In the genomic region with DNA sequence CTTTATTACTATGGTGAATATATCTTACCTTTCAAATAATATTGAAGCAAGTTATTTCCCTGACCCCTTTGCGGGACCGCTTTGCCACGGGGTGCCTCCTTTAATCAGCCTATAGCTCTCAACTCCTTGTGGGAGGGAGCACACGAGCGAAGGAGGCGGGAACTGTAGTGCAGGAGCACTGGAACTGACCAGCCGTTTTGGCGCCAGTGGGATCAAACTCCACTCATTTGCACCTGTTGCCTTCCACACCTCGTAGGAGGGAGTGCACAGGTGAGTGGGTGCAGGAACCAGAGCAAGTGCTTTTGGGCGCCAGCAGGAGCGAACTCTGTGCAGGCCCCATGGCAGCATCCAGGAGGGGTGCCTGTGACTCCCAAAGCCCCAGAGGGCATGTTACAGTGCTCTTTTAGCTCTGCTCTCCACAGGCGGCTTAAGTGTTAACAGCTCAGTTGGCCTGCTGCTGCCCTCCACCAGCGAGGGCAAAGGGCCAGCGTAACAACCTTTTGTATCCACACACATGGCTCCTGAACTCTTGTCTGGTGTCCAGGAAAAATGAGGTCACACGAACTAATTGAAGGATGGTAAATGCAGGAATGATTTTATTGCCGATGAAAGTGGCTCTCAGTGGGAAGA, we compare ENCODE assay signal across 15 cellular contexts.
"Had no signal": no experiment of that assay in that cellular context is flagged by ENCODE, and none has a peak within 500 bp of the region (broad histone marks: within the 10 kb centered on the region; RNA-seq: fewer than 3 reads in every experiment).

No MANE protein-coding gene starts in this region.

- H3K4me3 ChIP-seq: cardiac muscle cell, hepatocyte, mucosa of descending colon, psoas muscle, sigmoid colon had no signal

- DNase-seq: activated CD4-positive, alpha-beta T cell treated with anti-CD3 and anti-CD28 coated beads for 48 hours; activated naive CD4-positive, alpha-beta T cell treated with anti-CD3 and anti-CD28 coated beads for 36 hours; cortex of kidney; effector memory CD4-positive, alpha-beta T cell; mammary epithelial cell; mucosa of descending colon; occipital lobe; psoas muscle; sigmoid colon; stimulated activated CD4-positive, alpha-beta T cell treated with anti-CD3 and anti-CD28 coated beads, Interleukin-2, amount 100 ng/mL, for 48 hours; stimulated activated naive CD4-positive, alpha-beta T cell treated with Interleukin-2 at 50 U/mL for 16 hours had no signal

- ATAC-seq: mucosa of descending colon; naive thymus-derived CD8-positive, alpha-beta T cell; psoas muscle had no signal

- H3K27ac ChIP-seq: cardiac muscle cell, epithelial cell of prostate, hepatocyte, psoas muscle, sigmoid colon had no signal

- H3K36me3 ChIP-seq: cardiac muscle cell had no signal

- H3K27me3 ChIP-seq: cardiac muscle cell, hepatocyte, sigmoid colon had no signal

- H3K4me1 ChIP-seq: psoas muscle, sigmoid colon had no signal
